9 cellular contexts compared by ENCODE assay signal in the genomic region with DNA sequence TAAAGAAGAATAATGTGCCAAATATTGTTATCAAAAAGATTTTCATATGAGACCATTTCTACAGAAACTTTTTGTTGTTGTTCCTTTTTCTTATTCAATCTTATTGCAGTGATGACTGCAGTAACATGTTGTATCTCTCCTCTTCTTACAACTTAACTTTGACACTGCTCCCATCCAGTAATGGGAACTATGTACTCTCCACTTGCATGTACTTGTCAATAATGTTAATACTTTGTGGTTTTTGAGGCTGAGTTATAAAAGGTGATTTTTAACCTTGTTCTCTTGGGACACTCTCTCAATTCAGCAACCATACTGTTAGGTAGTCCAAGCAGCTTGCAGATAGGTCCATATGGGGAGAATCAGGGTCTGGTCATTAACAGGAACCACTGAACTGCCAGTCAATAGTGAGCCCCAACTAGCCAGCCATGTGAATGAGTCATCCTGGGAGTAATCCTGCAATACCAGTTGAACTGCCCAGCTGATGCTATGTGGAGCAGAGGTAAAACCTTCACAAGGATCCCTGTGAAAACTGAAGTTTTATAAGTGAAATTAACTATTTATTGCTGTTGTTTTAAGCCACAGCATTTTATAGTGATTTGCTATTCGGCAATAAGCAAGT.
DNase-seq lines count a peak whose midpoint lies in the region; ATAC-seq and TF ChIP-seq lines count a peak whose summit lies in the region.
"Had no signal": no experiment of that assay in that cellular context is flagged by ENCODE, and none has a peak within 500 bp of the region (broad histone marks: within the 10 kb centered on the region; RNA-seq: fewer than 3 reads in every experiment).

No MANE protein-coding gene starts in this region.

- peak overlapping the region; percentile 88 for H3K27ac ChIP-seq in smooth muscle cell (ENCODE audit: low read depth)
- no peak overlapping the region for H3K27ac ChIP-seq in substantia nigra (ENCODE audit: low read depth, low read length, poor library complexity, severe bottlenecking)

- H3K4me3 ChIP-seq in epithelial cell of esophagus (ENCODE audit: low read length) = no peak overlapping the region
- peak overlapping the region; percentile 5 for H3K4me3 ChIP-seq in smooth muscle cell

- no peaks in the 10 kb centered on the region for H3K79me2 ChIP-seq in smooth muscle cell (ENCODE audit: low read depth)

- H3K9me3 ChIP-seq in smooth muscle cell (replicated peaks; ENCODE audit: low read depth) = no peaks in the 10 kb centered on the region

- H3K27me3 ChIP-seq in smooth muscle cell (ENCODE audit: low read depth) = no peaks in the 10 kb centered on the region

- no peak overlapping the region for H3K9ac ChIP-seq in smooth muscle cell (ENCODE audit: low read depth)

- H2AFZ ChIP-seq in smooth muscle cell (ENCODE audit: low read depth) = no peak overlapping the region

- peak; percentile 89 for ATAC-seq in GM19438 (IDR thresholded peaks at IDR 0.05; ENCODE audit: low read depth, unreplicated experiment)
- ATAC-seq: Right ventricle myocardium inferior had no signal

- H4K20me1 ChIP-seq in smooth muscle cell (ENCODE audit: low read depth) = no peaks in the 10 kb centered on the region

- TF ChIP-seq CTCF in epithelial cell of esophagus (IDR thresholded peaks at IDR 0.05; ENCODE audit: insufficient read depth, low read depth, low read length, missing control alignments) = no peak
- no peak for TF ChIP-seq CTCF in smooth muscle cell (IDR thresholded peaks at IDR 0.05; ENCODE audit: borderline replicate concordance, insufficient read depth, poor library complexity, severe bottlenecking)

- no peaks in the 10 kb centered on the region for H3K36me3 ChIP-seq in smooth muscle cell (ENCODE audit: low read depth)

- H3K4me1 ChIP-seq in smooth muscle cell (ENCODE audit: low read depth) = no peaks in the 10 kb centered on the region

- DNase-seq in HT-29 (ENCODE audit: low spot score) (peak; percentile 98), epithelial cell of esophagus (ENCODE audit: low read depth) (peak; percentile 93), smooth muscle cell (lab: John Stamatoyannopoulos, UW; ENCODE audit: unreplicated experiment) (no peak), T1000 (lab: John Stamatoyannopoulos, UW) (no peak), NCI-H146 (lab: John Stamatoyannopoulos, UW) (no peak), NCI-H526 treated with DMSO at 0.1 percent for 48 hours (lab: John Stamatoyannopoulos, UW) (no peak), substantia nigra (lab: John Stamatoyannopoulos, UW) (no peak)

- H3F3A ChIP-seq in smooth muscle cell (ENCODE audit: low read depth) = no peaks in the 10 kb centered on the region

- 63% methylated on average over 1 of the region's 1 CpG for WGBS in smooth muscle cell (ENCODE audit: low lambda C conversion rate)

- peak overlapping the region; percentile 14 for H3K4me2 ChIP-seq in smooth muscle cell

Comparison
In these comparisons a context has a peak if more than half of its experiments do, and no peak if none do; other contexts are left out.
1. DNase-seq: peak in HT-29 (single experiment) and epithelial cell of esophagus (single experiment); none in smooth muscle cell (single experiment), T1000 (single experiment), NCI-H146 (single experiment), NCI-H526 treated with DMSO at 0.1 percent for 48 hours (single experiment) and substantia nigra (0 of 49).